9 cellular contexts compared by ENCODE assay signal in the genomic region with DNA sequence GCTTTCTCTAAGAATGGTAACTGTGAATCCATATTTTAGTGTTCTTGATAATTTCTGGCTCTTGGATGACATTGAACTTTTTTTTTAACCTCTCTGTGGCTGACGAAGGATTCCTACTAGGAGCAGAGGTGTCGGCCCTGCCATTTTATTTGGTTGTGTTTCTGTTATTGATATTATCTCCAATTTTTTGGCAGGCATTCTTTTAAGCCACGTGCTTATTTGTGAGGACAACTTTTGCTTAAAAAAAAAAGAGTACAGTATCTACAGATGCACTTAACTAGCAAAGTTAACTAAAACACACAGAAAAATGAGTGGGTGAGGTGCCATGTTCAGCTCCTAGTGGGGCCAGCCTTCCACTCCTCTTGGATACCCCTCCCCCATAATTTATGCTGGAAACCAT. TPM values are rescaled to one million over a fixed set of nuclear protein-coding genes. Genes with fewer than 3 reads are reported as not detected.
DNase-seq lines count a peak whose midpoint lies in the region; ATAC-seq and TF ChIP-seq lines count a peak whose summit lies in the region.
"Had no signal": no experiment of that assay in that cellular context is flagged by ENCODE, and none has a peak within 500 bp of the region (broad histone marks: within the 10 kb centered on the region; RNA-seq: fewer than 3 reads in every experiment).

No MANE protein-coding gene starts in this region.

- peaks cover 10% of the 10 kb centered on the region for H3K27me3 Mint-ChIP-seq in activated CD8-positive, alpha-beta memory T cell treated with anti-CD3 and anti-CD28 coated beads, Interleukin-2, amount 10 ng/mL, durations not matched to agents 7 days and 5 days

- H3K36me3 ChIP-seq in hepatocyte (replicated peaks; ENCODE audit: insufficient read depth, low read depth) (no peaks in the 10 kb centered on the region), stomach smooth muscle (ENCODE audit: control insufficient read depth in 2 of 2, insufficient read depth in 2 of 2, low read length in 2 of 2) (peaks cover 2 to 4% of the 10 kb centered on the region in 2 donors)
- H3K36me3 ChIP-seq: Peyer's patch had no signal

- peak overlapping the region; percentile 73 for H2AFZ ChIP-seq in hepatocyte

- H3K4me1 Mint-ChIP-seq in activated CD8-positive, alpha-beta memory T cell treated with anti-CD3 and anti-CD28 coated beads, Interleukin-2, amount 10 ng/mL, durations not matched to agents 7 days and 5 days = peaks cover 34% of the 10 kb centered on the region

- H3K9me3 Mint-ChIP-seq in activated CD8-positive, alpha-beta memory T cell treated with anti-CD3 and anti-CD28 coated beads, Interleukin-2, amount 10 ng/mL, durations not matched to agents 7 days and 5 days (ENCODE audit: low read depth) = no peaks in the 10 kb centered on the region

- peak overlapping the region; percentile 94 for H3K4me2 ChIP-seq in hepatocyte

- no peak for DNase-seq in activated CD8-positive, alpha-beta memory T cell treated with anti-CD3 and anti-CD28 coated beads, Interleukin-2, amount 10 ng/mL, durations not matched to agents 7 days and 5 days
- no peak for DNase-seq in activated CD8-positive, alpha-beta memory T cell treated with anti-CD3 and anti-CD28 coated beads, Interleukin-2, amount 50 U/mL, for 48 hours
- no peak for DNase-seq in hepatocyte (ENCODE audit: low spot score)
- DNase-seq in middle frontal gyrus (ENCODE audit: extremely low spot score, low spot score) = no peak
- DNase-seq in globus pallidus (ENCODE audit: low spot score) = no peak
- no peak for DNase-seq in GM19238 (ENCODE audit: insufficient read length, low spot score)

- peaks cover 16% of the 10 kb centered on the region for H3K4me1 ChIP-seq in hepatocyte (ENCODE audit: insufficient read depth)
- peaks cover 13% of the 10 kb centered on the region for H3K4me1 ChIP-seq in stomach smooth muscle (ENCODE audit: control insufficient read depth, insufficient read depth, low read length)

- H3K27ac ChIP-seq in hepatocyte = peak overlapping the region; percentile 79
- H3K27ac ChIP-seq in stomach smooth muscle (ENCODE audit: low read length) = no peak overlapping the region

- ATAC-seq in activated CD8-positive, alpha-beta memory T cell treated with anti-CD3 and anti-CD28 coated beads, Interleukin-2, amount 10 ng/mL, durations not matched to agents 7 days and 5 days = no peak

- H3K4me3 ChIP-seq in WI38 (ENCODE audit: low read depth, low read length) = peak overlapping the region; percentile 72
- H3K4me3 ChIP-seq in hepatocyte = no peak overlapping the region
- H3K4me3 ChIP-seq in stomach smooth muscle (ENCODE audit: low read length in 2 of 2) = peak overlapping the region; percentile 67 to 76

- peak overlapping the region; percentile 69 for H3K4me3 Mint-ChIP-seq in activated CD8-positive, alpha-beta memory T cell treated with anti-CD3 and anti-CD28 coated beads, Interleukin-2, amount 10 ng/mL, durations not matched to agents 7 days and 5 days

- H3K27ac Mint-ChIP-seq in activated CD8-positive, alpha-beta memory T cell treated with anti-CD3 and anti-CD28 coated beads, Interleukin-2, amount 10 ng/mL, durations not matched to agents 7 days and 5 days = peak overlapping the region; percentile 30

- H3K27me3 ChIP-seq in hepatocyte (no peaks in the 10 kb centered on the region), stomach smooth muscle (ENCODE audit: control insufficient read depth in 1 of 2, insufficient read depth in 2 of 2, low read length in 2 of 2) (no peaks in the 10 kb centered on the region)
- H3K27me3 ChIP-seq: Peyer's patch had no signal

- H4K20me1 ChIP-seq in hepatocyte (ENCODE audit: insufficient read depth, poor library complexity, severe bottlenecking) = no peaks in the 10 kb centered on the region

- WGBS in hepatocyte (ENCODE audit: low lambda C conversion rate, missing lambda C conversion rate) = 49% methylated on average over 3 of the region's 3 CpGs

- peak overlapping the region; percentile 41 to 43 for H3K9ac ChIP-seq in stomach smooth muscle (ENCODE audit: low read length in 2 of 2)

- CTCF ChIA-PET in activated CD8-positive, alpha-beta memory T cell treated with anti-CD3 and anti-CD28 coated beads, Interleukin-2, amount 10 ng/mL, durations not matched to agents 7 days and 5 days (lab: Charles Lee) = interaction anchor here (1.0 to 9.6 kb wide), 9 partner anchors 8 to 156 kb away, joined by 3 to 181 read pairs (median 9); a partner anchor contains a TSS

- peaks cover 15% of the 10 kb centered on the region for H3K79me2 ChIP-seq in hepatocyte

- TF ChIP-seq CTCF in WI38 (IDR thresholded peaks at IDR 0.05; ENCODE audit: low read depth, low read length) = no peak
- TF ChIP-seq CTCF in hepatocyte (IDR thresholded peaks at IDR 0.05; ENCODE audit: poor library complexity) = no peak

- H3K9me3 ChIP-seq in hepatocyte (ENCODE audit: low read depth) (no peaks in the 10 kb centered on the region), stomach smooth muscle (ENCODE audit: control insufficient read depth in 2 of 2, low read length in 2 of 2) (no peaks in the 10 kb centered on the region)
- H3K9me3 ChIP-seq: Peyer's patch had no signal

- H3K9me2 ChIP-seq in hepatocyte (replicated peaks; ENCODE audit: insufficient read depth) = no peaks in the 10 kb centered on the region

- H3K36me3 Mint-ChIP-seq in activated CD8-positive, alpha-beta memory T cell treated with anti-CD3 and anti-CD28 coated beads, Interleukin-2, amount 10 ng/mL, durations not matched to agents 7 days and 5 days = peaks cover 8% of the 10 kb centered on the region

RNA-seq across cellular contexts. Expression of a gene that starts 1.1 kb away (rescaled TPM):
- 10 to 100 TPM; 15.4 to 16.0 TPM for total RNA-seq in activated CD8-positive, alpha-beta memory T cell treated with anti-CD3 and anti-CD28 coated beads, Interleukin-2, amount 10 ng/mL, durations not matched to agents 7 days and 5 days
- total RNA-seq in hepatocyte = 8.7 and 9.0 TPM in 2 replicates
- polyA plus RNA-seq in hepatocyte = 3.7 and 4.1 TPM in 2 replicates

RNA-seq across cellular contexts. Expression of a gene that starts 15.0 kb away (rescaled TPM):
- total RNA-seq in activated CD8-positive, alpha-beta memory T cell treated with anti-CD3 and anti-CD28 coated beads, Interleukin-2, amount 10 ng/mL, durations not matched to agents 7 days and 5 days = 1,000 to 10,000 TPM; 1,163 to 1,382 TPM
- total RNA-seq in hepatocyte = 1,102 and 1,276 TPM in 2 replicates
- polyA plus RNA-seq in hepatocyte = 305 and 308 TPM in 2 replicates

RNA-seq across cellular contexts. Expression of a gene that starts 43.6 kb away (rescaled TPM):
- total RNA-seq in activated CD8-positive, alpha-beta memory T cell treated with anti-CD3 and anti-CD28 coated beads, Interleukin-2, amount 10 ng/mL, durations not matched to agents 7 days and 5 days = under 1 TPM in 1 of 2 experiments, not detected in 1; 0.16 TPM
- 20.4 and 26.3 TPM in 2 replicates for total RNA-seq in hepatocyte
- 33.0 and 35.9 TPM in 2 replicates for polyA plus RNA-seq in hepatocyte

RNA-seq across cellular contexts. Expression of a gene that starts 59.5 kb away (rescaled TPM):
- total RNA-seq in activated CD8-positive, alpha-beta memory T cell treated with anti-CD3 and anti-CD28 coated beads, Interleukin-2, amount 10 ng/mL, durations not matched to agents 7 days and 5 days = not detected
- total RNA-seq in hepatocyte = not detected in 2 replicates
- 0.39 and 1.3 TPM in 2 replicates for polyA plus RNA-seq in hepatocyte
- total RNA-seq: Peyer's patch had no signal

Comparison
In these comparisons a context has a peak if more than half of its experiments do, and no peak if none do; other contexts are left out.
1. RNA of a gene that starts 43.6 kb away (total RNA-seq): 20.4 to 26.3 TPM in hepatocyte; 0.16 TPM in activated CD8-positive, alpha-beta memory T cell treated with anti-CD3 and anti-CD28 coated beads, Interleukin-2, amount 10 ng/mL, durations not matched to agents 7 days and 5 days; every median in the first group is over 10 times any median in the second.